ENCODE assay signal across 19 cellular contexts in genomic region chr7:139066315-139066714, GRCh38. TPM values are rescaled to one million over a fixed set of nuclear protein-coding genes. Genes with fewer than 3 reads are reported as not detected.
DNase-seq lines count a peak whose midpoint lies in the region; ATAC-seq and TF ChIP-seq lines count a peak whose summit lies in the region.
"Had no signal": no experiment of that assay in that cellular context is flagged by ENCODE, and none has a peak within 500 bp of the region (broad histone marks: within the 10 kb centered on the region; RNA-seq: fewer than 3 reads in every experiment).

No MANE protein-coding gene starts in this region.

- H3K9me3 ChIP-seq in CD8-positive, alpha-beta T cell (ENCODE audit: low read length) = no peaks in the 10 kb centered on the region
- no peaks in the 10 kb centered on the region for H3K9me3 ChIP-seq in naive thymus-derived CD4-positive, alpha-beta T cell (ENCODE audit: control insufficient read depth in 2 of 3, low read length in 3 of 3)
- H3K9me3 ChIP-seq: upper lobe of right lung had no signal

- H3K27me3 Mint-ChIP-seq in activated CD4-positive, alpha-beta T cell treated with anti-CD3 and anti-CD28 coated beads, Interleukin-2, amount 10 ng/mL, durations not matched to agents 7 days and 5 days = no peaks in the 10 kb centered on the region
- no peaks in the 10 kb centered on the region for H3K27me3 Mint-ChIP-seq in CD8-positive, alpha-beta T cell (ENCODE audit: low read depth)
- no peaks in the 10 kb centered on the region for H3K27me3 Mint-ChIP-seq in activated CD8-positive, alpha-beta T cell treated with anti-CD3 and anti-CD28 coated beads, Interleukin-2, amount 10 ng/mL, durations not matched to agents 7 days and 5 days (ENCODE audit: low read depth)
- no peaks in the 10 kb centered on the region for H3K27me3 Mint-ChIP-seq in naive thymus-derived CD4-positive, alpha-beta T cell

- no peak overlapping the region for H3K4me3 ChIP-seq in CD8-positive, alpha-beta T cell (ENCODE audit: low read depth, low read length)
- no peak overlapping the region for H3K4me3 ChIP-seq in naive thymus-derived CD4-positive, alpha-beta T cell (ENCODE audit: low read length)
- H3K4me3 ChIP-seq in dorsolateral prefrontal cortex = no peak overlapping the region
- H3K4me3 ChIP-seq: GM23248, lung, upper lobe of right lung had no signal

- H3K27ac ChIP-seq in CD8-positive, alpha-beta T cell (ENCODE audit: low read depth, low read length) = no peak overlapping the region
- no peak overlapping the region for H3K27ac ChIP-seq in naive thymus-derived CD4-positive, alpha-beta T cell (ENCODE audit: low read depth, low read length)
- H3K27ac ChIP-seq in dorsolateral prefrontal cortex = no peak overlapping the region
- H3K27ac ChIP-seq: GM23248, upper lobe of right lung had no signal

- H3K4me1 ChIP-seq in CD8-positive, alpha-beta T cell (ENCODE audit: insufficient read depth, low read length) = peaks cover 29% of the 10 kb centered on the region
- peaks cover 0 to 18% of the 10 kb centered on the region in 2 donors for H3K4me1 ChIP-seq in naive thymus-derived CD4-positive, alpha-beta T cell (ENCODE audit: control insufficient read depth in 2 of 2, insufficient read depth in 2 of 2, low read length in 2 of 2)
- H3K4me1 ChIP-seq: upper lobe of right lung had no signal

- intact Hi-C loops in CD8-positive, alpha-beta T cell (cut with DNase I, micrococcal nuclease) = no loop called here
- intact Hi-C loops in naive thymus-derived CD4-positive, alpha-beta T cell (cut with micrococcal nuclease) = no loop called here
- intact Hi-C loops in dorsolateral prefrontal cortex (cut with DNase I) = no loop called here

- H3K27me3 ChIP-seq in CD8-positive, alpha-beta T cell (ENCODE audit: insufficient read depth, low read length) = no peaks in the 10 kb centered on the region
- no peaks in the 10 kb centered on the region for H3K27me3 ChIP-seq in naive thymus-derived CD4-positive, alpha-beta T cell (ENCODE audit: control insufficient read depth in 2 of 2, insufficient read depth in 2 of 2, low read length in 2 of 2)
- no peaks in the 10 kb centered on the region for H3K27me3 ChIP-seq in dorsolateral prefrontal cortex
- H3K27me3 ChIP-seq: upper lobe of right lung had no signal

- peak overlapping the region; percentile 60 for H3K27ac Mint-ChIP-seq in activated CD4-positive, alpha-beta T cell treated with anti-CD3 and anti-CD28 coated beads, Interleukin-2, amount 10 ng/mL, durations not matched to agents 7 days and 5 days
- peak overlapping the region; percentile 58 for H3K27ac Mint-ChIP-seq in CD8-positive, alpha-beta T cell
- peak overlapping the region; percentile 48 for H3K27ac Mint-ChIP-seq in activated CD8-positive, alpha-beta T cell treated with anti-CD3 and anti-CD28 coated beads, Interleukin-2, amount 10 ng/mL, durations not matched to agents 7 days and 5 days
- peak overlapping the region; percentile 19 to 80 (median 70) for H3K27ac Mint-ChIP-seq in naive thymus-derived CD4-positive, alpha-beta T cell
- H3K27ac Mint-ChIP-seq: HFFc6 had no signal

- TF ChIP-seq CTCF in CD8-positive, alpha-beta T cell (IDR thresholded peaks at IDR 0.05) = no peak
- TF ChIP-seq CTCF in dorsolateral prefrontal cortex (IDR thresholded peaks at IDR 0.05 in 54 of 56, conservative IDR thresholded peaks at IDR 0.05 in 2 of 56; ENCODE audit: low read depth in 1 of 56, partially characterized antibody in 56 of 56) = no peak

- H3K9me3 Mint-ChIP-seq in activated CD4-positive, alpha-beta T cell treated with anti-CD3 and anti-CD28 coated beads, Interleukin-2, amount 10 ng/mL, durations not matched to agents 7 days and 5 days = no peaks in the 10 kb centered on the region
- H3K9me3 Mint-ChIP-seq in CD8-positive, alpha-beta T cell = no peaks in the 10 kb centered on the region
- no peaks in the 10 kb centered on the region for H3K9me3 Mint-ChIP-seq in activated CD8-positive, alpha-beta T cell treated with anti-CD3 and anti-CD28 coated beads, Interleukin-2, amount 10 ng/mL, durations not matched to agents 7 days and 5 days (ENCODE audit: insufficient read depth)
- no peaks in the 10 kb centered on the region for H3K9me3 Mint-ChIP-seq in naive thymus-derived CD4-positive, alpha-beta T cell
- H3K9me3 Mint-ChIP-seq: HFFc6 had no signal

- peaks cover 79% of the 10 kb centered on the region for H3K36me3 ChIP-seq in CD8-positive, alpha-beta T cell (ENCODE audit: insufficient read depth, low read length)
- peaks cover 48 to 85% (median 52%) of the 10 kb centered on the region in 3 experiments for H3K36me3 ChIP-seq in naive thymus-derived CD4-positive, alpha-beta T cell (ENCODE audit: control insufficient read depth in 2 of 3, insufficient read depth in 3 of 3, low read length in 3 of 3)

- ATAC-seq in CD8-positive, alpha-beta T cell = no peak
- no peak for ATAC-seq in activated CD8-positive, alpha-beta T cell treated with anti-CD3 and anti-CD28 coated beads, Interleukin-2, amount 10 ng/mL, durations not matched to agents 7 days and 5 days
- no peak for ATAC-seq in naive thymus-derived CD4-positive, alpha-beta T cell
- ATAC-seq: upper lobe of right lung had no signal

- H3K4me1 Mint-ChIP-seq in activated CD4-positive, alpha-beta T cell treated with anti-CD3 and anti-CD28 coated beads, Interleukin-2, amount 10 ng/mL, durations not matched to agents 7 days and 5 days = peaks cover 78% of the 10 kb centered on the region
- peaks cover 66% of the 10 kb centered on the region for H3K4me1 Mint-ChIP-seq in CD8-positive, alpha-beta T cell (ENCODE audit: low read depth)
- peaks cover 53% of the 10 kb centered on the region for H3K4me1 Mint-ChIP-seq in activated CD8-positive, alpha-beta T cell treated with anti-CD3 and anti-CD28 coated beads, Interleukin-2, amount 10 ng/mL, durations not matched to agents 7 days and 5 days (ENCODE audit: low read depth)
- peaks cover 22 to 83% (median 77%) of the 10 kb centered on the region in 7 donors for H3K4me1 Mint-ChIP-seq in naive thymus-derived CD4-positive, alpha-beta T cell

- POLR2A ChIA-PET in activated CD4-positive, alpha-beta T cell treated with anti-CD3 and anti-CD28 coated beads, Interleukin-2, amount 10 ng/mL, durations not matched to agents 7 days and 5 days (lab: Charles Lee) = interaction anchor here (1.0 kb wide), 2 partner anchors 9 to 16 kb away, joined by 3 to 4 read pairs; no protein-coding TSS in a partner anchor
- POLR2A ChIA-PET in CD8-positive, alpha-beta T cell (lab: Charles Lee) = interaction anchor here (0.6 to 2.5 kb wide), 4 partner anchors 9 to 28 kb away, joined by 3 to 11 read pairs (median 4); no protein-coding TSS in a partner anchor
- POLR2A ChIA-PET in activated CD8-positive, alpha-beta T cell treated with anti-CD3 and anti-CD28 coated beads, Interleukin-2, amount 10 ng/mL, durations not matched to agents 7 days and 5 days (lab: Charles Lee) = no interaction called here
- POLR2A ChIA-PET in naive thymus-derived CD4-positive, alpha-beta T cell (lab: Charles Lee) = interaction anchor here (0.6 to 1.7 kb wide), 6 partner anchors 9 to 53 kb away, joined by 3 to 6 read pairs (median 4); no protein-coding TSS in a partner anchor

- CTCF ChIA-PET in activated CD4-positive, alpha-beta T cell treated with anti-CD3 and anti-CD28 coated beads, Interleukin-2, amount 10 ng/mL, durations not matched to agents 7 days and 5 days (lab: Charles Lee) = interaction anchor here (0.9 to 19.6 kb wide), 5 partner anchors 9 to 49 kb away, joined by 3 to 225 read pairs (median 3); no protein-coding TSS in a partner anchor
- CTCF ChIA-PET in CD8-positive, alpha-beta T cell (lab: Charles Lee) = interaction anchor here (1.1 to 3.9 kb wide), 4 partner anchors 9 to 19 kb away, joined by 3 to 34 read pairs (median 4); no protein-coding TSS in a partner anchor
- CTCF ChIA-PET in activated CD8-positive, alpha-beta T cell treated with anti-CD3 and anti-CD28 coated beads, Interleukin-2, amount 10 ng/mL, durations not matched to agents 7 days and 5 days (lab: Charles Lee) = interaction anchor here (1.0 to 3.9 kb wide), 4 partner anchors 9 to 180 kb away, joined by 3 to 34 read pairs (median 8); no protein-coding TSS in a partner anchor
- CTCF ChIA-PET in naive thymus-derived CD4-positive, alpha-beta T cell (lab: Charles Lee) = interaction anchor here (0.6 to 0.9 kb wide), 2 partner anchors 9 to 15 kb away, joined by 4 to 5 read pairs; no protein-coding TSS in a partner anchor

- H3K4me3 Mint-ChIP-seq in activated CD4-positive, alpha-beta T cell treated with anti-CD3 and anti-CD28 coated beads, Interleukin-2, amount 10 ng/mL, durations not matched to agents 7 days and 5 days = no peak overlapping the region
- no peak overlapping the region for H3K4me3 Mint-ChIP-seq in CD8-positive, alpha-beta T cell
- peak overlapping the region; percentile 27 for H3K4me3 Mint-ChIP-seq in activated CD8-positive, alpha-beta T cell treated with anti-CD3 and anti-CD28 coated beads, Interleukin-2, amount 10 ng/mL, durations not matched to agents 7 days and 5 days
- H3K4me3 Mint-ChIP-seq in naive thymus-derived CD4-positive, alpha-beta T cell = peak overlapping the region in 2 of 10 donors; percentile 4 to 43
- H3K4me3 Mint-ChIP-seq: HFFc6 had no signal

- DNase-seq in activated CD4-positive, alpha-beta T cell treated with anti-CD3 and anti-CD28 coated beads, Interleukin-2, amount 10 ng/mL, durations not matched to agents 7 days and 5 days = no peak
- no peak for DNase-seq in activated CD4-positive, alpha-beta T cell treated with anti-CD3 and anti-CD28 coated beads, Interleukin-2, amount 50 U/mL, for 4 hours
- no peak for DNase-seq in CD8-positive, alpha-beta T cell
- DNase-seq in activated CD8-positive, alpha-beta T cell treated with anti-CD3 and anti-CD28 coated beads, Interleukin-2, amount 10 ng/mL, durations not matched to agents 7 days and 5 days = peak; percentile 19
- no peak for DNase-seq in naive thymus-derived CD4-positive, alpha-beta T cell
- DNase-seq in dorsolateral prefrontal cortex = no peak
- DNase-seq in hypothalamus (lab: John Stamatoyannopoulos, UW) = no peak
- DNase-seq in SW480 (ENCODE audit: low spot score) = no peak
- DNase-seq: AML-193; cortex of kidney; GDM1; GM23248; HFFc6; NCI-H2029 treated with DMSO at 0.1 percent for 48 hours; NCI-H2227 treated with DMSO at 0.1 percent for 48 hours; small intestine; stimulated activated CD4-positive, alpha-beta T cell treated with anti-CD3 and anti-CD28 coated beads, Interleukin-1b, Interleukin-23, amount 100 ng/mL, for 48 hours; upper lobe of right lung had no signal

- peaks cover 84% of the 10 kb centered on the region for H3K36me3 Mint-ChIP-seq in activated CD4-positive, alpha-beta T cell treated with anti-CD3 and anti-CD28 coated beads, Interleukin-2, amount 10 ng/mL, durations not matched to agents 7 days and 5 days (ENCODE audit: low read depth)
- H3K36me3 Mint-ChIP-seq in CD8-positive, alpha-beta T cell = peaks cover 88% of the 10 kb centered on the region
- H3K36me3 Mint-ChIP-seq in activated CD8-positive, alpha-beta T cell treated with anti-CD3 and anti-CD28 coated beads, Interleukin-2, amount 10 ng/mL, durations not matched to agents 7 days and 5 days (ENCODE audit: low read depth) = peaks cover 85% of the 10 kb centered on the region
- H3K36me3 Mint-ChIP-seq in naive thymus-derived CD4-positive, alpha-beta T cell = peaks cover 0 to 76% (median 62%) of the 10 kb centered on the region in 5 donors

RNA-seq across cellular contexts. Expression of gene ZC3HAV1L, which starts 30.5 kb away (rescaled TPM):
- total RNA-seq in activated CD4-positive, alpha-beta T cell treated with anti-CD3 and anti-CD28 coated beads, Interleukin-2, amount 10 ng/mL, durations not matched to agents 7 days and 5 days = 10 to 100 TPM; 14.9 to 16.5 TPM
- total RNA-seq in CD8-positive, alpha-beta T cell = under 1 TPM; 0.16 to 0.44 TPM
- 10 to 100 TPM; 17.3 to 20.2 TPM for total RNA-seq in activated CD8-positive, alpha-beta T cell treated with anti-CD3 and anti-CD28 coated beads, Interleukin-2, amount 10 ng/mL, durations not matched to agents 7 days and 5 days
- 10 to 100 TPM in 1 of 5 experiments, 1 to 10 TPM in 1, under 1 TPM in 3; 0.35 to 26.7 (median 0.78) TPM for total RNA-seq in naive thymus-derived CD4-positive, alpha-beta T cell
- under 1 TPM in 1 of 2 donors, not detected in 1; 0.13 TPM for polyA plus RNA-seq in naive thymus-derived CD4-positive, alpha-beta T cell
- total RNA-seq in dorsolateral prefrontal cortex = 1 to 10 TPM; 1.5 to 6.0 (median 3.0) TPM

RNA-seq across cellular contexts. Expression of gene ZC3HAV1, which starts 43.2 kb away (rescaled TPM):
- 100 to 1,000 TPM; 124 to 129 TPM for total RNA-seq in activated CD4-positive, alpha-beta T cell treated with anti-CD3 and anti-CD28 coated beads, Interleukin-2, amount 10 ng/mL, durations not matched to agents 7 days and 5 days
- 100 to 1,000 TPM; 194 to 198 TPM for total RNA-seq in CD8-positive, alpha-beta T cell
- total RNA-seq in activated CD8-positive, alpha-beta T cell treated with anti-CD3 and anti-CD28 coated beads, Interleukin-2, amount 10 ng/mL, durations not matched to agents 7 days and 5 days = 100 to 1,000 TPM; 121 to 122 TPM
- 100 to 1,000 TPM; 129 to 181 (median 152) TPM for total RNA-seq in naive thymus-derived CD4-positive, alpha-beta T cell
- 100 to 1,000 TPM; 165 to 249 TPM for polyA plus RNA-seq in naive thymus-derived CD4-positive, alpha-beta T cell
- total RNA-seq in dorsolateral prefrontal cortex = 10 to 100 TPM in 72 of 120 experiments, 1 to 10 TPM in 48; 5.8 to 24.9 (median 10.3) TPM

Comparison
In these comparisons a context has a peak if more than half of its experiments do, and no peak if none do; other contexts are left out.
1. RNA of gene ZC3HAV1, which starts 43.2 kb away (total RNA-seq): 194 to 198 TPM in CD8-positive, alpha-beta T cell, 129 to 181 TPM in naive thymus-derived CD4-positive, alpha-beta T cell, 124 to 129 TPM in activated CD4-positive, alpha-beta T cell treated with anti-CD3 and anti-CD28 coated beads, Interleukin-2, amount 10 ng/mL, durations not matched to agents 7 days and 5 days and 121 to 122 TPM in activated CD8-positive, alpha-beta T cell treated with anti-CD3 and anti-CD28 coated beads, Interleukin-2, amount 10 ng/mL, durations not matched to agents 7 days and 5 days; 5.8 to 24.9 TPM in dorsolateral prefrontal cortex; every median in the first group is over 4 times any median in the second.
2. Peak in every context shown above with its lines, with median percentiles within 50 percentile points of each other: H3K27ac Mint-ChIP-seq.